11 cellular contexts compared by ENCODE assay signal in the genomic region with DNA sequence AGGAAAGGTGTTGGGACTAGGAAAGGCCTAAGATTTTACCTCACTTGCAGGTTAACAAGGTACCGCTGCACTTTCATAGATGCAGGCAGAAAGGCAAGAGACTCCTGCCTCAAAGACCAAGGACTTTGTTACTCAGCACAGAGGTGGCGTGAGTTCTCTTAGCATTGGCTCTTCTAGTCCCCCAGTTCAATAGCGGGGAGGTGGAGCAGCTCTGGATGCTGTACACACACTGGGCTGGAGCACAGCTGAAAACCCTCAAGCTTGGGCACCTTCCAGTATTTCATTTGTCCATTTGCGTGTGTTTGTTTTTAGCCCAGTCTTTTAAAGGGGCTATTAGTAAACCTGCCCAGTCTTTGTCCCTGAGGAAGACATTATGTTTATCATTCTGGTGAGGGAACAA.
"Had no signal": no experiment of that assay in that cellular context is flagged by ENCODE, and none has a peak within 500 bp of the region (broad histone marks: within the 10 kb centered on the region; RNA-seq: fewer than 3 reads in every experiment).

No MANE protein-coding gene starts in this region.

- ATAC-seq: heart right ventricle; left lobe of liver; stimulated activated naive CD8-positive, alpha-beta T cell treated with anti-CD3 and anti-CD28 coated beads, Interleukin-15, amount 100 ng/mL, for 72 hours had no signal

- H3K27ac ChIP-seq: esophagus muscularis mucosa, heart right ventricle, thoracic aorta, VCaP had no signal

- H3K4me3 ChIP-seq: esophagus muscularis mucosa, heart right ventricle, thoracic aorta had no signal

- H3K9me3 ChIP-seq: esophagus muscularis mucosa, heart right ventricle, thoracic aorta had no signal

- H3K36me3 ChIP-seq: esophagus muscularis mucosa, heart right ventricle, thoracic aorta had no signal

- DNase-seq: activated CD4-positive, alpha-beta memory T cell treated with anti-CD3 and anti-CD28 coated beads, Interleukin-2, amount 10 ng/mL, durations not matched to agents 7 days and 5 days; activated T-cell treated with anti-CD3 and anti-CD28 coated beads, Interleukin-2, amount 50 U/mL, for 48 hours; aorta; foreskin melanocyte; heart right ventricle; stimulated activated CD4-positive, alpha-beta T cell treated with anti-CD3 and anti-CD28 coated beads, Interleukin-4, amount 100 ng/mL, for 24 hours; stimulated activated naive CD8-positive, alpha-beta T cell treated with anti-CD3 and anti-CD28 coated beads, Interleukin-15, amount 100 ng/mL, for 72 hours had no signal

- H3K27me3 ChIP-seq: esophagus muscularis mucosa, heart right ventricle had no signal

- H3K4me1 ChIP-seq: esophagus muscularis mucosa, heart right ventricle had no signal
